22 cellular contexts compared by ENCODE assay signal in genomic region chr17:64723781-64724180, GRCh38.
DNase-seq lines count a peak whose midpoint lies in the region; ATAC-seq and TF ChIP-seq lines count a peak whose summit lies in the region.
"Had no signal": no experiment of that assay in that cellular context is flagged by ENCODE, and none has a peak within 500 bp of the region (broad histone marks: within the 10 kb centered on the region; RNA-seq: fewer than 3 reads in every experiment).

No MANE protein-coding gene starts in this region.

- in situ Hi-C loops in mammary epithelial cell (cut with MboI; ENCODE audit: low sequenced_read_pairs in 2 of 2): no loop called here

- H3K27me3 Mint-ChIP-seq in MCF 10A (ENCODE audit: insufficient read depth, unreplicated experiment): no peaks in the 10 kb centered on the region
- H3K27me3 Mint-ChIP-seq in type B pancreatic cell: no peaks in the 10 kb centered on the region
- H3K27me3 Mint-ChIP-seq: activated CD4-positive, alpha-beta T cell treated with anti-CD3 and anti-CD28 coated beads for 36 hours had no signal

- H3K27ac ChIP-seq in breast epithelium (peak overlapping the region; percentile 34 to 42), mammary epithelial cell (ENCODE audit: insufficient read depth, low read depth, low read length) (no peak overlapping the region), mesenchymal stem cell (ENCODE audit: low read length, poor library complexity, severe bottlenecking) (peak overlapping the region; percentile 17), thyroid gland (peak overlapping the region in 2 of 3 donors; percentile 31 to 45), hepatocyte (no peak overlapping the region)
- H3K27ac ChIP-seq: PC-9, prostate gland had no signal

- CTCF ChIA-PET in MCF 10A (lab: Yijun Ruan, JAX): interaction anchor here (0.7 kb wide), 2 partner anchors 21 to 54 kb away, joined by 3 to 4 read pairs; no protein-coding TSS in a partner anchor
- CTCF ChIA-PET in mammary epithelial cell (lab: Charles Lee; ENCODE audit: low non-redundant PET): no interaction called here

- no peak for TF ChIP-seq POLR2A in breast epithelium (IDR thresholded peaks at IDR 0.05)
- no peak for TF ChIP-seq POLR2A in thyroid gland (IDR thresholded peaks at IDR 0.05)

- H3K27me3 ChIP-seq in breast epithelium (no peaks in the 10 kb centered on the region), mammary epithelial cell (ENCODE audit: insufficient read depth, low read length) (no peaks in the 10 kb centered on the region), mesenchymal stem cell (ENCODE audit: control insufficient read depth in 1 of 2, insufficient read depth in 1 of 2, low read length in 2 of 2) (no peaks in the 10 kb centered on the region), thyroid gland (no peaks in the 10 kb centered on the region), hepatocyte (no peaks in the 10 kb centered on the region)
- H3K27me3 ChIP-seq: BE2C, tibial nerve had no signal

- TF ChIP-seq CTCF in breast epithelium (IDR thresholded peaks at IDR 0.05) (no peak), MCF 10A (IDR thresholded peaks at IDR 0.05; ENCODE audit: unreplicated experiment) (no peak), mammary epithelial cell (conservative IDR thresholded peaks at IDR 0.05 in 1 of 2, IDR thresholded peaks at IDR 0.05 in 1 of 2; ENCODE audit: extremely low read depth in 1 of 2, insufficient read depth in 1 of 2, low read depth in 1 of 2, low read length in 2 of 2) (no peak), thyroid gland (IDR thresholded peaks at IDR 0.05) (no peak), hepatocyte (IDR thresholded peaks at IDR 0.05; ENCODE audit: poor library complexity) (no peak), type B pancreatic cell (conservative IDR thresholded peaks at IDR 0.05) (no peak)

- peak overlapping the region; percentile 93 for H2AFZ ChIP-seq in mammary epithelial cell (ENCODE audit: low read depth, low read length)
- H2AFZ ChIP-seq in mesenchymal stem cell (ENCODE audit: low read depth, low read length): no peak overlapping the region
- no peak overlapping the region for H2AFZ ChIP-seq in hepatocyte
- H2AFZ ChIP-seq: PC-9 had no signal

- no peak overlapping the region for H3K4me3 ChIP-seq in breast epithelium
- H3K4me3 ChIP-seq in mammary epithelial cell (replicated peaks in 1 of 3; ENCODE audit: insufficient read depth in 1 of 3, low read depth in 2 of 3, low read length in 3 of 3): no peak overlapping the region
- no peak overlapping the region for H3K4me3 ChIP-seq in mesenchymal stem cell (ENCODE audit: insufficient read depth in 1 of 2, low read depth in 1 of 2, low read length in 2 of 2)
- H3K4me3 ChIP-seq in thyroid gland (replicated peaks in 1 of 3): no peak overlapping the region
- no peak overlapping the region for H3K4me3 ChIP-seq in hepatocyte
- H3K4me3 ChIP-seq: PC-9, prostate gland, tibial nerve had no signal

- H4K91ac ChIP-seq in mesenchymal stem cell (ENCODE audit: low read length): no peak overlapping the region

- H3K9me3 Mint-ChIP-seq in MCF 10A (ENCODE audit: unreplicated experiment) (no peaks in the 10 kb centered on the region), type B pancreatic cell (no peaks in the 10 kb centered on the region)
- H3K9me3 Mint-ChIP-seq: activated naive CD4-positive, alpha-beta T cell treated with anti-CD3 and anti-CD28 coated beads, Interleukin-2, amount 10 ng/mL, durations not matched to agents 7 days and 5 days; activated T-cell treated with anti-CD3 and anti-CD28 coated beads, Interleukin-2, amount 50 U/mL, for 72 hours; T-helper 1 cell treated with Interleukin-12 subunit alpha and Interleukin-12 subunit beta and Interleukin-4 antibody, amounts not matched to agents 30 μg/mL and 1 μg/mL, for 36 hours had no signal

- H3K4me3 Mint-ChIP-seq in MCF 10A (ENCODE audit: unreplicated experiment) (no peak overlapping the region), type B pancreatic cell (no peak overlapping the region)
- H3K4me3 Mint-ChIP-seq: activated CD4-positive, alpha-beta T cell treated with anti-CD3 and anti-CD28 coated beads for 36 hours; activated naive CD4-positive, alpha-beta T cell treated with anti-CD3 and anti-CD28 coated beads, Interleukin-2, amount 10 ng/mL, durations not matched to agents 7 days and 5 days; activated T-cell treated with anti-CD3 and anti-CD28 coated beads, Interleukin-2, amount 50 U/mL, for 72 hours; T-helper 1 cell treated with Interleukin-12 subunit alpha and Interleukin-12 subunit beta and Interleukin-4 antibody, amounts not matched to agents 30 μg/mL and 1 μg/mL, for 36 hours had no signal

- peak overlapping the region; percentile 48 for H2BK15ac ChIP-seq in mesenchymal stem cell (ENCODE audit: low read depth, poor library complexity, severe bottlenecking)

- H2BK12ac ChIP-seq in mesenchymal stem cell (ENCODE audit: low read length in 2 of 2): no peak overlapping the region

- no peak overlapping the region for H3K14ac ChIP-seq in mesenchymal stem cell (ENCODE audit: low read length in 2 of 2)

- H3K27ac Mint-ChIP-seq in MCF 10A (ENCODE audit: low read depth, unreplicated experiment): no peak overlapping the region
- no peak overlapping the region for H3K27ac Mint-ChIP-seq in type B pancreatic cell
- H3K27ac Mint-ChIP-seq: activated CD4-positive, alpha-beta T cell treated with anti-CD3 and anti-CD28 coated beads for 36 hours; activated naive CD4-positive, alpha-beta T cell treated with anti-CD3 and anti-CD28 coated beads, Interleukin-2, amount 10 ng/mL, durations not matched to agents 7 days and 5 days; activated T-cell treated with anti-CD3 and anti-CD28 coated beads, Interleukin-2, amount 50 U/mL, for 72 hours; T-helper 1 cell treated with Interleukin-12 subunit alpha and Interleukin-12 subunit beta and Interleukin-4 antibody, amounts not matched to agents 30 μg/mL and 1 μg/mL, for 36 hours had no signal

- no peaks in the 10 kb centered on the region for H3K36me3 Mint-ChIP-seq in MCF 10A (ENCODE audit: insufficient read depth, unreplicated experiment)
- peaks cover 5% of the 10 kb centered on the region for H3K36me3 Mint-ChIP-seq in type B pancreatic cell
- H3K36me3 Mint-ChIP-seq: activated naive CD4-positive, alpha-beta T cell treated with anti-CD3 and anti-CD28 coated beads, Interleukin-2, amount 10 ng/mL, durations not matched to agents 7 days and 5 days had no signal

- H3K4me1 ChIP-seq in breast epithelium (no peaks in the 10 kb centered on the region), mammary epithelial cell (ENCODE audit: insufficient read depth, low read length) (peaks cover 13% of the 10 kb centered on the region), mesenchymal stem cell (ENCODE audit: control insufficient read depth, insufficient read depth, low read depth, low read length) (peaks cover 3% of the 10 kb centered on the region), thyroid gland (peaks cover 9 to 10% of the 10 kb centered on the region in 2 donors), hepatocyte (ENCODE audit: insufficient read depth) (no peaks in the 10 kb centered on the region)
- H3K4me1 ChIP-seq: BE2C, prostate gland had no signal

- no peak overlapping the region for H3K9ac ChIP-seq in mammary epithelial cell (ENCODE audit: insufficient read depth, low read length)
- H3K9ac ChIP-seq in mesenchymal stem cell (ENCODE audit: low read length): peak overlapping the region; percentile 65

- intact Hi-C loops in breast epithelium (cut with DNase I; ENCODE audit: low total_unique reads) (no loop called here), MCF 10A (cut with micrococcal nuclease) (no loop called here), mammary epithelial cell (cut with micrococcal nuclease) (no loop called here), thyroid gland (cut with DNase I) (no loop called here)

- dilution Hi-C loops in mammary epithelial cell (cut with HindIII; ENCODE audit: low sequenced_read_pairs): no loop called here

- WGBS in mammary epithelial cell (ENCODE audit: low coverage, missing lambda C conversion rate): 100% methylated on average over 1 of the region's 2 CpGs
- 100% methylated on average over 1 of the region's 2 CpGs for WGBS in mesenchymal stem cell
- WGBS in thyroid gland, 2 donors: 85 to 91% methylated on average over 2 of the region's 2 CpGs
- 95% methylated on average over 2 of the region's 2 CpGs for WGBS in hepatocyte (ENCODE audit: low lambda C conversion rate, missing lambda C conversion rate)

- H3K9me3 ChIP-seq in breast epithelium (no peaks in the 10 kb centered on the region), mammary epithelial cell (replicated peaks; ENCODE audit: insufficient read depth, low read length) (no peaks in the 10 kb centered on the region), mesenchymal stem cell (ENCODE audit: control insufficient read depth, low read length) (no peaks in the 10 kb centered on the region), thyroid gland (no peaks in the 10 kb centered on the region), hepatocyte (ENCODE audit: low read depth) (no peaks in the 10 kb centered on the region)
- H3K9me3 ChIP-seq: BE2C, prostate gland, tibial nerve had no signal

- H3K36me3 ChIP-seq in breast epithelium (no peaks in the 10 kb centered on the region), mammary epithelial cell (ENCODE audit: insufficient read depth, low read length) (no peaks in the 10 kb centered on the region), mesenchymal stem cell (ENCODE audit: control insufficient read depth in 1 of 2, insufficient read depth in 2 of 2, low read depth in 1 of 2, low read length in 2 of 2) (no peaks in the 10 kb centered on the region), thyroid gland (no peaks in the 10 kb centered on the region), hepatocyte (replicated peaks; ENCODE audit: insufficient read depth, low read depth) (no peaks in the 10 kb centered on the region)
- H3K36me3 ChIP-seq: BE2C, prostate gland, tibial nerve had no signal

- H3K18ac ChIP-seq in mesenchymal stem cell (ENCODE audit: low read depth in 1 of 2, low read length in 2 of 2): peak overlapping the region; percentile 4 to 62

- POLR2A ChIA-PET in MCF 10A (lab: Yijun Ruan, JAX): no interaction called here

- peak overlapping the region in 1 of 2 experiments; percentile 3 for H3K4ac ChIP-seq in mesenchymal stem cell (ENCODE audit: low read depth in 1 of 2, low read length in 2 of 2)

- no peak overlapping the region for H3K23ac ChIP-seq in mesenchymal stem cell (ENCODE audit: low read length in 2 of 2)

- no peak for DNase-seq in breast epithelium (ENCODE audit: low spot score in 2 of 2)
- DNase-seq in MCF 10A (ENCODE audit: unreplicated experiment): no peak
- DNase-seq in mammary epithelial cell: no peak
- no peak for DNase-seq in mesenchymal stem cell
- DNase-seq in thyroid gland: no peak
- no peak for DNase-seq in hepatocyte (ENCODE audit: low spot score)
- no peak for DNase-seq in type B pancreatic cell (ENCODE audit: extremely low spot score, unreplicated experiment)
- DNase-seq: 8988T; activated CD4-positive, alpha-beta T cell treated with anti-CD3 and anti-CD28 coated beads for 36 hours; activated naive CD4-positive, alpha-beta T cell treated with anti-CD3 and anti-CD28 coated beads, Interleukin-2, amount 10 ng/mL, durations not matched to agents 7 days and 5 days; activated T-cell treated with anti-CD3 and anti-CD28 coated beads, Interleukin-2, amount 50 U/mL, for 72 hours; BE2C; left colon; NCI-H2081 treated with DMSO at 0.1 percent for 48 hours; small intestine; stimulated activated CD4-positive, alpha-beta T cell treated with anti-CD3 and anti-CD28 coated beads, Interleukin-4, amount 100 ng/mL, for 1 hour; stimulated activated naive CD4-positive, alpha-beta T cell treated with Interleukin-2 at 50 U/mL for 16 hours had no signal

- H3K9me2 ChIP-seq in hepatocyte (replicated peaks; ENCODE audit: insufficient read depth): no peaks in the 10 kb centered on the region

- H4K20me1 ChIP-seq in mammary epithelial cell (ENCODE audit: insufficient read depth, low read length) (no peaks in the 10 kb centered on the region), hepatocyte (ENCODE audit: insufficient read depth, poor library complexity, severe bottlenecking) (no peaks in the 10 kb centered on the region)

- peak overlapping the region; percentile 48 for H3K4me2 ChIP-seq in mammary epithelial cell (ENCODE audit: insufficient read depth, low read depth, low read length)
- no peak overlapping the region for H3K4me2 ChIP-seq in mesenchymal stem cell (ENCODE audit: low read length, poor library complexity, severe bottlenecking)
- no peak overlapping the region for H3K4me2 ChIP-seq in hepatocyte
- H3K4me2 ChIP-seq: PC-9 had no signal

- H3K79me2 ChIP-seq in mammary epithelial cell (ENCODE audit: insufficient read depth, low read length): no peaks in the 10 kb centered on the region
- no peaks in the 10 kb centered on the region for H3K79me2 ChIP-seq in hepatocyte

- H2BK5ac ChIP-seq in mesenchymal stem cell (ENCODE audit: low read depth, low read length, poor library complexity, severe bottlenecking): no peak overlapping the region

- peak overlapping the region; percentile 89 for H2BK120ac ChIP-seq in mesenchymal stem cell (ENCODE audit: low read depth, low read length)

- peak overlapping the region; percentile 54 for H4K8ac ChIP-seq in mesenchymal stem cell (ENCODE audit: low read length)

- BruUV-seq in MCF 10A (replicated peaks; lab: Mats Ljungman, UMichigan): no TSS peak
- BruUV-seq in mammary epithelial cell (replicated peaks; lab: Mats Ljungman, UMichigan): no TSS peak

- no peak overlapping the region for H2AK5ac ChIP-seq in mesenchymal stem cell (ENCODE audit: low read length, severe bottlenecking)

- H3K4me1 Mint-ChIP-seq in MCF 10A (ENCODE audit: insufficient read depth, unreplicated experiment): peaks cover 6% of the 10 kb centered on the region
- no peaks in the 10 kb centered on the region for H3K4me1 Mint-ChIP-seq in type B pancreatic cell (ENCODE audit: unreplicated experiment)
- H3K4me1 Mint-ChIP-seq: activated CD4-positive, alpha-beta T cell treated with anti-CD3 and anti-CD28 coated beads for 36 hours; activated naive CD4-positive, alpha-beta T cell treated with anti-CD3 and anti-CD28 coated beads, Interleukin-2, amount 10 ng/mL, durations not matched to agents 7 days and 5 days had no signal

- no peak for ATAC-seq in HG02588 (IDR thresholded peaks at IDR 0.05; ENCODE audit: unreplicated experiment)
- ATAC-seq: activated CD4-positive, alpha-beta T cell treated with anti-CD3 and anti-CD28 coated beads for 36 hours; activated T-cell treated with anti-CD3 and anti-CD28 coated beads, Interleukin-2, amount 50 U/mL, for 72 hours; left colon had no signal

- H3K79me1 ChIP-seq in mesenchymal stem cell (replicated peaks; ENCODE audit: low read length, poor library complexity, severe bottlenecking): no peaks in the 10 kb centered on the region

Comparison
In these comparisons a context has a peak if more than half of its experiments do, and no peak if none do; other contexts are left out.
1. H3K27ac ChIP-seq: peak in breast epithelium (2 of 2), mesenchymal stem cell (single experiment) and thyroid gland (2 of 3); none in mammary epithelial cell (single experiment) and hepatocyte (single experiment).